In the genomic region with DNA sequence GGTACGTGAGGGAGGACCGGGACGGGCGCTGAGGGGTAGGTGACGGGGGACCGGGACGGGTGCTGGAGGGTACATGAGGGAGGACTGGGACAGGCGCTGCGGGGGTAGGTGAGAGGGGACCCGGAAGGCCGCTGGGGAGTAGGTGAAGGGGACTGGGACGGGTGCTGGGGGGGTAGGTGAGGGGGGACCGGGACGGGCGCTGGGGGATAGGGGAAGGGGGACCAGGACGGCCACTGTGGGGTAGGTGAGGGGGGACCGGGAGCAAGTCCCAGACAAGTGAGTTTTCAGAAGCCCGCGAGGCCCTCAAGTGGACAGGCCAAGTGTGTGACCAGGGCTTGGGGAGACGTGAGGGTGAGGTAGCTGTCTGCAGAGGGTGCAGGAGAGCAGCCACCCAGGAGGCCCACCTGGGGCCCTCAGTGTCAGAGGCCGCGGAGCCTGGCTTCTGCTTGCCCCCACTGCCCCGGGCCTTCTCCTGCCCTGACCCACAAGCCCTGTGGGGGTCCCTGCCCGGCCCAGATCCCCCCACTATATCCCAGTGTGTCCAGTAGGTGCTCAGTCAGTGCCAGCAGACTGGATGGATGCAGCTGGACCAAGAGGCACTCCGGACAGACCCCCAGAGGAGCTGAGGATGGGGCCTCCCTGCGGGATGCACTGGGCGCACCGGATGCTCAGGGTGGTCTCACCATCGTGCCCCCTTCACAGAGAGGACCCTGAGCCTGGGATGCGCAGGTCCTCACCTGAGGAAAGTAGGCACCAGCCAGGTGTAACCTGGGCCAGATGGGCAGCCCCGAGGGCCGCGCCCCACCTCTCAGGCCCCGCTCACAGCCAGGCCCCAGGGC, we compare ENCODE assay signal across 1 cellular context.
TF ChIP-seq lines count a peak whose summit lies in the region.

No MANE protein-coding gene starts in this region.

TF ChIP-seq in GM23338, 12 proteins besides CTCF, POLR2A, EP300 and RAD21 (continued from another document):
- TF ChIP-seq STAT1 (IDR thresholded peaks at IDR 0.05; ENCODE audit: unreplicated experiment) = no peak
- TF ChIP-seq, protein P1, sequence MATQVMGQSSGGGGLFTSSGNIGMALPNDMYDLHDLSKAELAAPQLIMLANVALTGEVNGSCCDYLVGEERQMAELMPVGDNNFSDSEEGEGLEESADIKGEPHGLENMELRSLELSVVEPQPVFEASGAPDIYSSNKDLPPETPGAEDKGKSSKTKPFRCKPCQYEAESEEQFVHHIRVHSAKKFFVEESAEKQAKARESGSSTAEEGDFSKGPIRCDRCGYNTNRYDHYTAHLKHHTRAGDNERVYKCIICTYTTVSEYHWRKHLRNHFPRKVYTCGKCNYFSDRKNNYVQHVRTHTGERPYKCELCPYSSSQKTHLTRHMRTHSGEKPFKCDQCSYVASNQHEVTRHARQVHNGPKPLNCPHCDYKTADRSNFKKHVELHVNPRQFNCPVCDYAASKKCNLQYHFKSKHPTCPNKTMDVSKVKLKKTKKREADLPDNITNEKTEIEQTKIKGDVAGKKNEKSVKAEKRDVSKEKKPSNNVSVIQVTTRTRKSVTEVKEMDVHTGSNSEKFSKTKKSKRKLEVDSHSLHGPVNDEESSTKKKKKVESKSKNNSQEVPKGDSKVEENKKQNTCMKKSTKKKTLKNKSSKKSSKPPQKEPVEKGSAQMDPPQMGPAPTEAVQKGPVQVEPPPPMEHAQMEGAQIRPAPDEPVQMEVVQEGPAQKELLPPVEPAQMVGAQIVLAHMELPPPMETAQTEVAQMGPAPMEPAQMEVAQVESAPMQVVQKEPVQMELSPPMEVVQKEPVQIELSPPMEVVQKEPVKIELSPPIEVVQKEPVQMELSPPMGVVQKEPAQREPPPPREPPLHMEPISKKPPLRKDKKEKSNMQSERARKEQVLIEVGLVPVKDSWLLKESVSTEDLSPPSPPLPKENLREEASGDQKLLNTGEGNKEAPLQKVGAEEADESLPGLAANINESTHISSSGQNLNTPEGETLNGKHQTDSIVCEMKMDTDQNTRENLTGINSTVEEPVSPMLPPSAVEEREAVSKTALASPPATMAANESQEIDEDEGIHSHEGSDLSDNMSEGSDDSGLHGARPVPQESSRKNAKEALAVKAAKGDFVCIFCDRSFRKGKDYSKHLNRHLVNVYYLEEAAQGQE (IDR thresholded peaks at IDR 0.05; ENCODE audit: unreplicated experiment) = no peak
- TF ChIP-seq NANOG (IDR thresholded peaks at IDR 0.05; ENCODE audit: borderline replicate concordance) = no peak
